1 cellular context compared by ENCODE assay signal in genomic region chr14:93183596-93184317, GRCh38.
TF ChIP-seq lines count a peak whose summit lies in the region.

No MANE protein-coding gene starts in this region.

TF ChIP-seq in IMR-90, 13 proteins besides CTCF, POLR2A, EP300 and RAD21:
- TF ChIP-seq FOS (IDR thresholded peaks at IDR 0.05; ENCODE audit: low read depth, low read length): no peak
- no peak for TF ChIP-seq MAFK (IDR thresholded peaks at IDR 0.05; ENCODE audit: low read depth, low read length)
- no peak for TF ChIP-seq MAZ (IDR thresholded peaks at IDR 0.05; ENCODE audit: borderline replicate concordance, low read depth, low read length)
- TF ChIP-seq RFX5 (IDR thresholded peaks at IDR 0.05; ENCODE audit: low read depth, low read length): no peak
- no peak for TF ChIP-seq ELK1 (IDR thresholded peaks at IDR 0.05; ENCODE audit: borderline replicate concordance, low read depth, low read length)
- TF ChIP-seq USF2 (IDR thresholded peaks at IDR 0.05; ENCODE audit: low read depth, low read length): no peak
- no peak for TF ChIP-seq NFE2L2 (IDR thresholded peaks at IDR 0.05; ENCODE audit: low read depth, low read length)
- TF ChIP-seq RCOR1 (IDR thresholded peaks at IDR 0.05; ENCODE audit: insufficient replicate concordance, low read length): no peak
- no peak for TF ChIP-seq CHD1 (IDR thresholded peaks at IDR 0.05; ENCODE audit: low read depth, low read length)
- no peak for TF ChIP-seq MXI1 (IDR thresholded peaks at IDR 0.05; ENCODE audit: borderline replicate concordance, low read depth, low read length)
- no peak for TF ChIP-seq SMC3 (IDR thresholded peaks at IDR 0.05; ENCODE audit: low read depth, low read length)
